In genomic region chr9:15086096-15087030, GRCh38 we compare ENCODE assay signal across 26 cellular contexts.
A peak's percentile ranks its signal among the peaks of the same experiment; 100 is the strongest.
DNase-seq lines count a peak whose midpoint lies in the region; ATAC-seq, FAIRE-seq and TF ChIP-seq lines count a peak whose summit lies in the region.
"Had no signal": no experiment of that assay in that cellular context is flagged by ENCODE, and none has a peak within 500 bp of the region (broad histone marks: within the 10 kb centered on the region; RNA-seq: fewer than 3 reads in every experiment).

No MANE protein-coding gene starts in this region.

- DNase-seq in HepG2 (ENCODE audit: low spot score) (no peak), right lobe of liver (no peak), H1 (ENCODE audit: low read depth in 1 of 2, low spot score in 2 of 2) (no peak), left lung (no peak), lower leg skin (ENCODE audit: low spot score in 2 of 2) (no peak), KG1 (lab: John Stamatoyannopoulos, UW) (no peak), cerebellar cortex (ENCODE audit: low spot score) (no peak)
- DNase-seq: activated CD4-positive, alpha-beta T cell treated with anti-CD3 and anti-CD28 coated beads, Interleukin-2, amount 50 U/mL, for 48 hours; activated CD8-positive, alpha-beta memory T cell treated with anti-CD3 and anti-CD28 coated beads, Interleukin-2, amount 50 U/mL, for 4 hours; activated naive CD4-positive, alpha-beta T cell treated with anti-CD3 and anti-CD28 coated beads, Interleukin-2, amount 50 U/mL, for 16 hours; amygdala; caudate nucleus; dorsolateral prefrontal cortex; gastrocnemius medialis; NCI-H146; NCI-H2171; NCI-H526; stimulated activated CD4-positive, alpha-beta T cell treated with anti-CD3 and anti-CD28 coated beads, Interleukin-12 subunit alpha, Interleukin-12 subunit beta, amount 100 ng/mL, for 4 hours; stimulated activated CD4-positive, alpha-beta T cell treated with anti-CD3 and anti-CD28 coated beads, Interleukin-4, amount 100 ng/mL, for 24 hours; stimulated activated naive CD4-positive, alpha-beta T cell treated with Interleukin-2 at 50 U/mL for 16 hours had no signal

- no peak overlapping the region for H2BK120ac ChIP-seq in H1 (replicated peaks; ENCODE audit: low read depth, low read length)

- intact Hi-C loops in HepG2 (cut with micrococcal nuclease; ENCODE audit: unreplicated experiment) = no loop called here
- intact Hi-C loops in right lobe of liver (cut with DNase I) = no loop called here
- intact Hi-C loops in left lung (cut with DNase I) = no loop called here
- intact Hi-C loops in lower leg skin (cut with DNase I; ENCODE audit: low total_unique reads) = no loop called here

- H3K14ac ChIP-seq in H1 (ENCODE audit: insufficient read length) = no peak overlapping the region

- H2BK20ac ChIP-seq in H1 (ENCODE audit: low read length) = no peak overlapping the region

- no peak overlapping the region for H3K4ac ChIP-seq in H1 (replicated peaks; ENCODE audit: insufficient read length, low read depth, low read length)

- H4K5ac ChIP-seq in H1 (ENCODE audit: insufficient read length, low read depth, low read length) = no peak overlapping the region

- H3K27ac ChIP-seq in HepG2 (ENCODE audit: extremely low read length, insufficient read depth, low read length) = no peak overlapping the region
- no peak overlapping the region for H3K27ac ChIP-seq in right lobe of liver
- H3K27ac ChIP-seq in H1 (ENCODE audit: low read depth, low read length) = no peak overlapping the region
- H3K27ac ChIP-seq in left lung = no peak overlapping the region
- H3K27ac ChIP-seq: BLaER1 treated with 17β-estradiol and CSF1 and Interleukin-3, amounts not matched to agents 10 nM and 100 nM; dorsolateral prefrontal cortex; gastrocnemius medialis; thoracic aorta had no signal

- H3K4me3 ChIP-seq in HepG2 (replicated peaks in 1 of 3; ENCODE audit: insufficient read depth in 1 of 3, low read depth in 2 of 3, low read length in 3 of 3) (no peak overlapping the region), right lobe of liver (no peak overlapping the region), H1 (ENCODE audit: extremely low read depth in 1 of 4, insufficient read depth in 2 of 4, low read depth in 3 of 4, low read length in 4 of 4) (no peak overlapping the region), left lung (no peak overlapping the region), lower leg skin (ENCODE audit: low read depth, poor library complexity, severe bottlenecking) (no peak overlapping the region)
- H3K4me3 ChIP-seq: BLaER1 treated with 17β-estradiol and CSF1 and Interleukin-3, amounts not matched to agents 10 nM and 100 nM; dorsolateral prefrontal cortex; gastrocnemius medialis; thoracic aorta had no signal

- H3K18ac ChIP-seq in H1 (ENCODE audit: extremely low read depth, low read length) = no peak overlapping the region

- no peaks in the 10 kb centered on the region for H3K23me2 ChIP-seq in H1 (ENCODE audit: low read depth, low read length)

- ATAC-seq in HepG2 (no peak), right lobe of liver (no peak), left lung (peak; percentile 36), GM19397 (IDR thresholded peaks at IDR 0.05; ENCODE audit: unreplicated experiment) (no peak)
- ATAC-seq: gastrocnemius medialis, Panc1 had no signal

- H3K79me2 ChIP-seq in HepG2 (ENCODE audit: insufficient read depth, low read length) (no peaks in the 10 kb centered on the region), H1 (ENCODE audit: control insufficient read depth in 1 of 2, insufficient read depth in 2 of 2, low read length in 2 of 2) (no peaks in the 10 kb centered on the region)

- H3K9ac ChIP-seq in HepG2 (ENCODE audit: insufficient read depth, low read depth, low read length) = no peak overlapping the region
- H3K9ac ChIP-seq in H1 (replicated peaks in 1 of 4; ENCODE audit: extremely low read depth in 1 of 4, low read depth in 3 of 4, low read length in 3 of 4) = no peak overlapping the region
- H3K9ac ChIP-seq: BLaER1 treated with 17β-estradiol and CSF1 and Interleukin-3, amounts not matched to agents 10 nM and 100 nM had no signal

- H3K36me3 ChIP-seq in HepG2 (replicated peaks in 1 of 2; ENCODE audit: control insufficient read depth in 1 of 2, insufficient read depth in 2 of 2, low read length in 2 of 2) = no peaks in the 10 kb centered on the region
- H3K36me3 ChIP-seq in right lobe of liver = no peaks in the 10 kb centered on the region
- no peaks in the 10 kb centered on the region for H3K36me3 ChIP-seq in H1 (ENCODE audit: control insufficient read depth in 2 of 4, insufficient read depth in 4 of 4, low read length in 3 of 4)
- no peaks in the 10 kb centered on the region for H3K36me3 ChIP-seq in left lung
- H3K36me3 ChIP-seq: BLaER1 treated with 17β-estradiol and CSF1 and Interleukin-3, amounts not matched to agents 10 nM and 100 nM; gastrocnemius medialis; thoracic aorta had no signal

- TF ChIP-seq CTCF in HepG2 (CRISPR knock-in tag; IDR thresholded peaks at IDR 0.05) (no peak), right lobe of liver (IDR thresholded peaks at IDR 0.05) (no peak), H1 (IDR thresholded peaks at IDR 0.05; ENCODE audit: control extremely low read depth in 1 of 3, insufficient read depth in 1 of 3, low read depth in 1 of 3, low read length in 3 of 3) (no peak), left lung (IDR thresholded peaks at IDR 0.05) (no peak), lower leg skin (IDR thresholded peaks at IDR 0.05) (no peak)

- H2AFZ ChIP-seq in HepG2 (ENCODE audit: low read length) (no peak overlapping the region), H1 (ENCODE audit: low read length) (0 out of 2 replicates have a peak overlapping the region, but pooled peaks have one; percentile 26)

- H4K20me1 ChIP-seq in HepG2 (ENCODE audit: insufficient read depth, low read length) (no peaks in the 10 kb centered on the region), H1 (replicated peaks in 1 of 2; ENCODE audit: control insufficient read depth in 1 of 2, insufficient read depth in 2 of 2, low read length in 2 of 2) (no peaks in the 10 kb centered on the region)
- H4K20me1 ChIP-seq: BLaER1 treated with 17β-estradiol and CSF1 and Interleukin-3, amounts not matched to agents 10 nM and 100 nM had no signal

- POLR2A ChIA-PET in HepG2 (lab: Yijun Ruan, JAX) = no interaction called here
- POLR2A ChIA-PET in H1 (lab: Charles Lee; ENCODE audit: partially characterized antibody) = no interaction called here

- no peak overlapping the region for H4K91ac ChIP-seq in H1 (replicated peaks; ENCODE audit: insufficient read length, low read length)

- no peak overlapping the region for H2BK15ac ChIP-seq in H1 (ENCODE audit: low read length)

- in situ Hi-C loops in HepG2 (cut with HindIII; ENCODE audit: extremely low pct_ligation_motif_present, low pct_unique_long_range_greater_than_20kb) = no loop called here

- no peak for FAIRE-seq in HepG2 (lab: Jason Lieb, UNC)
- FAIRE-seq in H1 (lab: Jason Lieb, UNC) = no peak
- FAIRE-seq: GM12892, keratinocyte had no signal

- H2BK12ac ChIP-seq in H1 (ENCODE audit: low read depth, low read length) = no peak overlapping the region

- H3K23ac ChIP-seq in H1 (ENCODE audit: insufficient read length) = no peak overlapping the region

- CTCF ChIA-PET in HepG2 (lab: Yijun Ruan, JAX; ENCODE audit: low intra/inter-chr PET ratio, low total read pairs) (no interaction called here), H1 (lab: Charles Lee; ENCODE audit: partially characterized antibody) (interaction anchor here (0.6 to 2.0 kb wide), 4 partner anchors 14 to 71 kb away, joined by 3 to 12 read pairs (median 4); no protein-coding TSS in a partner anchor)

- H2BK5ac ChIP-seq in H1 (ENCODE audit: low read depth, low read length) = no peak overlapping the region

- 27% methylated on average over 7 of the region's 7 CpGs for WGBS in HepG2 (ENCODE audit: low lambda C conversion rate)
- 67% methylated on average over 7 of the region's 7 CpGs for WGBS in right lobe of liver (ENCODE audit: insufficient coverage, low coverage, low lambda C conversion rate, missing lambda C conversion rate)
- 91% methylated on average over 7 of the region's 7 CpGs; no CpG with 5 or more reads in 1 of the 2 experiments for WGBS in H1 (ENCODE audit: extremely low coverage in 1 of 2, insufficient coverage in 1 of 2, insufficient read length in 1 of 2, insufficient replicate concordance in 2 of 2, low coverage in 1 of 2, low lambda C conversion rate in 2 of 2, missing lambda C conversion rate in 1 of 2), 2 experiments
- WGBS in lower leg skin, 2 donors = 62 to 71% methylated on average over 7 of the region's 7 CpGs

- H3K4me1 ChIP-seq in HepG2 (ENCODE audit: insufficient read depth, low read length) = peaks cover 9% of the 10 kb centered on the region
- no peaks in the 10 kb centered on the region for H3K4me1 ChIP-seq in right lobe of liver
- H3K4me1 ChIP-seq in H1 (replicated peaks in 1 of 4; ENCODE audit: control insufficient read depth in 3 of 4, insufficient read depth in 4 of 4, low read length in 3 of 4) = no peaks in the 10 kb centered on the region
- peaks cover 0 to 4% of the 10 kb centered on the region in 2 donors for H3K4me1 ChIP-seq in left lung
- H3K4me1 ChIP-seq: BLaER1 treated with 17β-estradiol and CSF1 and Interleukin-3, amounts not matched to agents 10 nM and 100 nM; gastrocnemius medialis had no signal

- TF ChIP-seq POLR2A in HepG2 (IDR thresholded peaks at IDR 0.05; ENCODE audit: insufficient read depth in 1 of 2, low read depth in 2 of 2, low read length in 2 of 2) (no peak), right lobe of liver (IDR thresholded peaks at IDR 0.05) (no peak), H1 (IDR thresholded peaks at IDR 0.05; ENCODE audit: control extremely low read depth in 1 of 2, low read depth in 2 of 2, low read length in 2 of 2) (no peak), lower leg skin (IDR thresholded peaks at IDR 0.05) (no peak)

- no peak for TF ChIP-seq RAD21 in HepG2 (CRISPR knock-in tag; IDR thresholded peaks at IDR 0.05)
- no peak for TF ChIP-seq RAD21 in H1 (IDR thresholded peaks at IDR 0.05 in 1 of 2, conservative IDR thresholded peaks at IDR 0.05 in 1 of 2; ENCODE audit: low read depth in 2 of 2, low read length in 2 of 2)

- H4K8ac ChIP-seq in H1 (ENCODE audit: extremely low read depth, insufficient read depth, low read length) = no peak overlapping the region

- H2AK5ac ChIP-seq in H1 (ENCODE audit: low read depth, low read length) = no peak overlapping the region

- no peaks in the 10 kb centered on the region for H3K79me1 ChIP-seq in H1 (ENCODE audit: low read depth, low read length)

- no peaks in the 10 kb centered on the region; a peak in 1 of 5 replicates for H3K27me3 ChIP-seq in HepG2 (ENCODE audit: control insufficient read depth in 1 of 2, insufficient read depth in 2 of 2, low read length in 2 of 2)
- H3K27me3 ChIP-seq in right lobe of liver = no peaks in the 10 kb centered on the region
- H3K27me3 ChIP-seq in H1 (replicated peaks in 1 of 4; ENCODE audit: control insufficient read depth in 3 of 4, extremely low read depth in 1 of 4, insufficient read depth in 3 of 4, low read length in 3 of 4) = no peaks in the 10 kb centered on the region
- H3K27me3 ChIP-seq in left lung = no peaks in the 10 kb centered on the region
- H3K27me3 ChIP-seq: BLaER1 treated with 17β-estradiol and CSF1 and Interleukin-3, amounts not matched to agents 10 nM and 100 nM; gastrocnemius medialis had no signal

- TF ChIP-seq EP300 in HepG2 (IDR thresholded peaks at IDR 0.05; ENCODE audit: low read depth in 2 of 2, low read length in 2 of 2) (no peak), HepG2 (CRISPR knock-in tag; IDR thresholded peaks at IDR 0.05; ENCODE audit: borderline replicate concordance) (no peak), H1 (IDR thresholded peaks at IDR 0.05; ENCODE audit: borderline replicate concordance in 1 of 2, low read depth in 2 of 2, low read length in 2 of 2) (no peak)

- BruUV-seq in HepG2 (replicated peaks; lab: Mats Ljungman, UMichigan) = no TSS peak

- H3K4me2 ChIP-seq in HepG2 (ENCODE audit: low read depth, low read length) = no peak overlapping the region
- no peak overlapping the region for H3K4me2 ChIP-seq in H1 (ENCODE audit: insufficient read depth in 1 of 2, low read depth in 2 of 2, low read length in 2 of 2)
- H3K4me2 ChIP-seq: BLaER1 treated with 17β-estradiol and CSF1 and Interleukin-3, amounts not matched to agents 10 nM and 100 nM had no signal

- no peak overlapping the region for H3K56ac ChIP-seq in H1 (replicated peaks; ENCODE audit: insufficient read length, low read depth, low read length)

- H3K9me3 ChIP-seq in HepG2 (ENCODE audit: low read length) (no peaks in the 10 kb centered on the region), right lobe of liver (no peaks in the 10 kb centered on the region), H1 (ENCODE audit: insufficient read depth in 2 of 2, low read depth in 1 of 2, low read length in 1 of 2) (no peaks in the 10 kb centered on the region), left lung (no peaks in the 10 kb centered on the region)
- H3K9me3 ChIP-seq: BLaER1 treated with 17β-estradiol and CSF1 and Interleukin-3, amounts not matched to agents 10 nM and 100 nM; gastrocnemius medialis; thoracic aorta had no signal
